ENCODE assay signal across 8 cellular contexts in the genomic region with DNA sequence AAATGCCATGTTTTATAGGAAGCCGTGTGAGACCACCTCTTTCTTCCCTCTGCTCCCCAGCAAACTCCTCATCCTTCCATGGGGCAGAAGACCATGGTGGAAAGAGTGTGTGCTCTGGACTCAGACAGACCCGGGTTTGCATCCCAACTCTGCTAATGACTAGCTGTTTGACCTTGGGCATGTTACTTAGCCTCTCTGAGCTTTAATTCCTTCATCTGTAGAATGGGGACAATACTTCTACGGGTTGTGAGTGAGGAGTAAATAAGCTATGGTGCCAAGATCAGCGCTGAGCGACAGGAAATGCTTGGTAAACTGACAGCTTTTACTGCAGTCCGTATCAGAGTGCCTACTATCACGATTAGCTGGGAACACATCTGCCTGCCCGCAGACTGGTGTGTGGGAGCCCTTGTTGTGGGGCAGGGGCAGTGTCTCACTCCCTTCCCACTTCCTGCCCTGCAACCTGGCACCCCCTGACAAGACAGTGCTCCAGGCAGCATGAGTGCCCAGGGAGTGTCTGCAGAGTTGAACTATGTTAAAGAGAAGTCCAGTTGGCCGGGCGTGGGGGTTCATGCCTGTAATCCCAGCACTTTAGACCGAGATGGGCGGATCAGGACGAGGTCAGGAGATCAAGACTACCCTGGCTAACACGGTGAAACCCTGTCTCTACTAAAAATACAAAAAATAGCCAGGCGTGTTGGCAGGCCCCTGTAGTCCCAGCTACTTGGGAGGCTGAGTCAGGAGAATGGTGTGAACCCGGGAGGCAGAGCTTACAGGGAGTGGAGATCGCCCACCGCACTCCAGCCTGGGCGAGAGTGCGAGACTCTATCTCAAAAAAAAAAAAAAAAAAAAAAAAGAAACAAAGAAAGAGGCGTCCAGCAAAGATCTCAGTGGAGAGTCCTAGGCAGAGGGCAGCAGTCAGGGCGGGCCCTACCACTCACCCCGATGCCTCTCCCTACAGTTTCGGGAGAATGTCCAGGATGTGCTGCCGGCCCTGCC. TPM values are rescaled to one million over a fixed set of nuclear protein-coding genes. Genes with fewer than 3 reads are reported as not detected.
DNase-seq lines count a peak whose midpoint lies in the region; ATAC-seq and TF ChIP-seq lines count a peak whose summit lies in the region.

No MANE protein-coding gene starts in this region.

- POLR2A ChIA-PET in activated CD4-positive, alpha-beta T cell treated with anti-CD3 and anti-CD28 coated beads, Interleukin-2, amount 10 ng/mL, durations not matched to agents 7 days and 5 days (lab: Charles Lee), result interaction anchor here (0.6 kb wide), 1 partner anchor 107 kb away, joined by 6 read pairs; no protein-coding TSS in a partner anchor
- POLR2A ChIA-PET in activated CD8-positive, alpha-beta T cell treated with anti-CD3 and anti-CD28 coated beads for 36 hours (lab: Charles Lee), result interaction anchor here (1.2 to 6.3 kb wide), 2 partner anchors 15 to 24 kb away, joined by 3 to 48 read pairs; a partner anchor contains a TSS

- H3K79me2 ChIP-seq in fibroblast of lung (ENCODE audit: control insufficient read depth, insufficient read depth, low read length), result peaks cover 22% of the 10 kb centered on the region

- peaks cover 11% of the 10 kb centered on the region for H3K4me1 ChIP-seq in fibroblast of lung (ENCODE audit: control insufficient read depth, extremely low read depth, insufficient read depth, low read length)
- peaks cover 35% of the 10 kb centered on the region for H3K4me1 ChIP-seq in vagina

- no peak overlapping the region for H2AFZ ChIP-seq in fibroblast of lung (ENCODE audit: low read length)

- CTCF ChIA-PET in activated CD4-positive, alpha-beta T cell treated with anti-CD3 and anti-CD28 coated beads, Interleukin-2, amount 10 ng/mL, durations not matched to agents 7 days and 5 days (lab: Charles Lee), result interaction anchor here (0.6 to 5.4 kb wide), 10 partner anchors 9 to 794 kb away, joined by 3 to 36 read pairs (median 6); a partner anchor contains a TSS
- CTCF ChIA-PET in activated CD8-positive, alpha-beta T cell treated with anti-CD3 and anti-CD28 coated beads for 36 hours (lab: Charles Lee), result interaction anchor here (1.5 to 21.0 kb wide), 4 partner anchors 13 to 107 kb away, joined by 3 to 472 read pairs (median 14); a partner anchor contains a TSS

- peak overlapping the region; percentile 72 for H3K4me3 Mint-ChIP-seq in activated CD4-positive, alpha-beta T cell treated with anti-CD3 and anti-CD28 coated beads, Interleukin-2, amount 10 ng/mL, durations not matched to agents 7 days and 5 days
- H3K4me3 Mint-ChIP-seq in activated CD8-positive, alpha-beta T cell treated with anti-CD3 and anti-CD28 coated beads for 36 hours, result peak overlapping the region; percentile 85

- DNase-seq in activated CD4-positive, alpha-beta T cell treated with anti-CD3 and anti-CD28 coated beads, Interleukin-2, amount 10 ng/mL, durations not matched to agents 7 days and 5 days, result no peak
- DNase-seq in activated CD4-positive, alpha-beta T cell treated with anti-CD3 and anti-CD28 coated beads, Interleukin-2, amount 50 U/mL, for 4 hours, result no peak
- DNase-seq in activated CD8-positive, alpha-beta T cell treated with anti-CD3 and anti-CD28 coated beads for 36 hours, result peak; percentile 40
- DNase-seq in fibroblast of lung (ENCODE audit: low read depth in 2 of 2) (no peak), superior temporal gyrus (ENCODE audit: extremely low spot score) (peak; percentile 37), vagina (ENCODE audit: extremely low spot score in 2 of 2) (no peak)

- peaks cover 3% of the 10 kb centered on the region for H3K36me3 Mint-ChIP-seq in activated CD4-positive, alpha-beta T cell treated with anti-CD3 and anti-CD28 coated beads, Interleukin-2, amount 10 ng/mL, durations not matched to agents 7 days and 5 days (ENCODE audit: low read depth)
- H3K36me3 Mint-ChIP-seq in activated CD8-positive, alpha-beta T cell treated with anti-CD3 and anti-CD28 coated beads for 36 hours (ENCODE audit: low read depth), result peaks cover 11% of the 10 kb centered on the region

- no peak overlapping the region for H3K27ac ChIP-seq in fibroblast of lung (ENCODE audit: insufficient read depth, low read length)
- no peak overlapping the region for H3K27ac ChIP-seq in vagina

- no peaks in the 10 kb centered on the region for H3K9me3 ChIP-seq in fibroblast of lung (ENCODE audit: control insufficient read depth, insufficient read depth, low read depth, low read length)
- H3K9me3 ChIP-seq in vagina, result no peaks in the 10 kb centered on the region

- no peak for TF ChIP-seq POLR2A in vagina (IDR thresholded peaks at IDR 0.05)

- peak overlapping the region; percentile 64 for H3K27ac Mint-ChIP-seq in activated CD4-positive, alpha-beta T cell treated with anti-CD3 and anti-CD28 coated beads, Interleukin-2, amount 10 ng/mL, durations not matched to agents 7 days and 5 days
- H3K27ac Mint-ChIP-seq in activated CD8-positive, alpha-beta T cell treated with anti-CD3 and anti-CD28 coated beads for 36 hours, result no peak overlapping the region

- H3K4me3 ChIP-seq in fibroblast of lung (replicated peaks in 1 of 4; ENCODE audit: control extremely low read depth in 1 of 4, insufficient read depth in 1 of 4, low read depth in 3 of 4, low read length in 4 of 4), result peak overlapping the region in 3 of 4 experiments; percentile 19 to 77 (median 76)
- H3K4me3 ChIP-seq in vagina, result no peak overlapping the region

- no peak overlapping the region for H3K9ac ChIP-seq in fibroblast of lung (ENCODE audit: insufficient read depth, low read length)

- no peaks in the 10 kb centered on the region for H3K9me3 Mint-ChIP-seq in activated CD4-positive, alpha-beta T cell treated with anti-CD3 and anti-CD28 coated beads, Interleukin-2, amount 10 ng/mL, durations not matched to agents 7 days and 5 days
- no peaks in the 10 kb centered on the region for H3K9me3 Mint-ChIP-seq in activated CD8-positive, alpha-beta T cell treated with anti-CD3 and anti-CD28 coated beads for 36 hours

- H3K36me3 ChIP-seq in fibroblast of lung (ENCODE audit: control insufficient read depth, insufficient read depth, low read length) (peaks cover 1% of the 10 kb centered on the region), vagina (no peaks in the 10 kb centered on the region)

- intact Hi-C loops in activated CD8-positive, alpha-beta T cell treated with anti-CD3 and anti-CD28 coated beads for 36 hours (cut with micrococcal nuclease), result no loop called here
- intact Hi-C loops in vagina (cut with DNase I), result no loop called here

- H3K4me1 Mint-ChIP-seq in activated CD4-positive, alpha-beta T cell treated with anti-CD3 and anti-CD28 coated beads, Interleukin-2, amount 10 ng/mL, durations not matched to agents 7 days and 5 days, result peaks cover 33% of the 10 kb centered on the region
- H3K4me1 Mint-ChIP-seq in activated CD8-positive, alpha-beta T cell treated with anti-CD3 and anti-CD28 coated beads for 36 hours (ENCODE audit: low read depth), result peaks cover 35% of the 10 kb centered on the region

- TF ChIP-seq CTCF in activated CD8-positive, alpha-beta T cell treated with anti-CD3 and anti-CD28 coated beads for 36 hours (IDR thresholded peaks at IDR 0.05), result no peak
- no peak for TF ChIP-seq CTCF in fibroblast of lung (conservative IDR thresholded peaks at IDR 0.05 in 1 of 2, IDR thresholded peaks at IDR 0.05 in 1 of 2; ENCODE audit: low read depth in 1 of 2, low read length in 2 of 2)
- TF ChIP-seq CTCF in vagina (IDR thresholded peaks at IDR 0.05), result no peak

- peak overlapping the region; percentile 69 for H3K4me2 ChIP-seq in fibroblast of lung (ENCODE audit: extremely low read depth, insufficient read depth, low read length)

- no peaks in the 10 kb centered on the region for H3K27me3 ChIP-seq in fibroblast of lung (ENCODE audit: control insufficient read depth, insufficient read depth, low read length)
- no peaks in the 10 kb centered on the region for H3K27me3 ChIP-seq in vagina

- ATAC-seq in activated CD8-positive, alpha-beta T cell treated with anti-CD3 and anti-CD28 coated beads for 36 hours, result peak; percentile 27
- ATAC-seq in esophagus mucosa (no peak), HG02678 (IDR thresholded peaks at IDR 0.05; ENCODE audit: unreplicated experiment) (no peak)

- no peaks in the 10 kb centered on the region for H3K27me3 Mint-ChIP-seq in activated CD4-positive, alpha-beta T cell treated with anti-CD3 and anti-CD28 coated beads, Interleukin-2, amount 10 ng/mL, durations not matched to agents 7 days and 5 days
- H3K27me3 Mint-ChIP-seq in activated CD8-positive, alpha-beta T cell treated with anti-CD3 and anti-CD28 coated beads for 36 hours, result no peaks in the 10 kb centered on the region

- no peaks in the 10 kb centered on the region for H4K20me1 ChIP-seq in fibroblast of lung (ENCODE audit: control insufficient read depth, extremely low read depth, insufficient read depth, low read length)

RNA-seq across cellular contexts. Expression of a gene that starts 2.2 kb away (rescaled TPM):
- total RNA-seq in activated CD4-positive, alpha-beta T cell treated with anti-CD3 and anti-CD28 coated beads, Interleukin-2, amount 10 ng/mL, durations not matched to agents 7 days and 5 days, result 10 to 100 TPM in 1 of 2 experiments, 1 to 10 TPM in 1; 7.6 to 10.5 TPM
- total RNA-seq in activated CD8-positive, alpha-beta T cell treated with anti-CD3 and anti-CD28 coated beads for 36 hours, result 10 to 100 TPM; 15.1 to 15.4 TPM
- total RNA-seq in fibroblast of lung, result 4.9 and 5.8 TPM in 2 replicates
- 10.2 and 17.3 TPM in 2 replicates for polyA plus RNA-seq in fibroblast of lung
- polyA plus RNA-seq in fibroblast of lung (2012), result 8.3 and 18.7 TPM in 2 replicates
- 10.9 and 68.9 TPM in 2 replicates for polyA minus RNA-seq in fibroblast of lung (ENCODE audit: low replicate concordance)
- total RNA-seq in vagina, result 20.6 TPM
- total RNA-seq in esophagus mucosa, result 19.9 TPM

RNA-seq across cellular contexts. Expression of a gene that starts 11.8 kb away (rescaled TPM):
- 1 to 10 TPM; 9.8 to 9.9 TPM for total RNA-seq in activated CD4-positive, alpha-beta T cell treated with anti-CD3 and anti-CD28 coated beads, Interleukin-2, amount 10 ng/mL, durations not matched to agents 7 days and 5 days
- 1 to 10 TPM; 7.1 to 7.2 TPM for total RNA-seq in activated CD8-positive, alpha-beta T cell treated with anti-CD3 and anti-CD28 coated beads for 36 hours
- total RNA-seq in fibroblast of lung, result 20.3 and 30.2 TPM in 2 replicates
- 4.2 and 5.3 TPM in 2 replicates for polyA plus RNA-seq in fibroblast of lung
- 9.4 and 10.3 TPM in 2 replicates for polyA plus RNA-seq in fibroblast of lung (2012)
- 15.7 and 19.7 TPM in 2 replicates for polyA minus RNA-seq in fibroblast of lung (ENCODE audit: low replicate concordance)
- 17.4 TPM for total RNA-seq in vagina
- total RNA-seq in esophagus mucosa, result 4.8 TPM

RNA-seq across cellular contexts. Expression of a gene that starts 26.6 kb away (rescaled TPM):
- 10 to 100 TPM; 34.5 to 40.0 TPM for total RNA-seq in activated CD4-positive, alpha-beta T cell treated with anti-CD3 and anti-CD28 coated beads, Interleukin-2, amount 10 ng/mL, durations not matched to agents 7 days and 5 days
- 10 to 100 TPM; 89.8 to 93.8 TPM for total RNA-seq in activated CD8-positive, alpha-beta T cell treated with anti-CD3 and anti-CD28 coated beads for 36 hours
- total RNA-seq in fibroblast of lung, result 2.5 and 4.6 TPM in 2 replicates
- polyA plus RNA-seq in fibroblast of lung, result 3.8 and 5.8 TPM in 2 replicates
- polyA plus RNA-seq in fibroblast of lung (2012), result 4.8 and 9.4 TPM in 2 replicates
- 1.1 and 8.5 TPM in 2 replicates for polyA minus RNA-seq in fibroblast of lung (ENCODE audit: low replicate concordance)
- 21.1 TPM for total RNA-seq in vagina
- total RNA-seq in esophagus mucosa, result 14.1 TPM

RNA-seq across cellular contexts. Expression of a gene that starts 42.2 kb away (rescaled TPM):
- total RNA-seq in activated CD4-positive, alpha-beta T cell treated with anti-CD3 and anti-CD28 coated beads, Interleukin-2, amount 10 ng/mL, durations not matched to agents 7 days and 5 days, result 1 to 10 TPM; 3.5 to 4.3 TPM
- total RNA-seq in activated CD8-positive, alpha-beta T cell treated with anti-CD3 and anti-CD28 coated beads for 36 hours, result 1 to 10 TPM; 2.2 to 2.4 TPM
- total RNA-seq in fibroblast of lung, result 1.0 and 1.5 TPM in 2 replicates
- 0.77 and 1.1 TPM in 2 replicates for polyA plus RNA-seq in fibroblast of lung
- 0.91 and 1.6 TPM in 2 replicates for polyA plus RNA-seq in fibroblast of lung (2012)
- polyA minus RNA-seq in fibroblast of lung (ENCODE audit: low replicate concordance), result 0.15 and 0.43 TPM in 2 replicates
- total RNA-seq in vagina, result 4.2 TPM
- 1.2 TPM for total RNA-seq in esophagus mucosa

RNA-seq across cellular contexts. Expression of a gene that starts 42.3 kb away (rescaled TPM):
- total RNA-seq in activated CD4-positive, alpha-beta T cell treated with anti-CD3 and anti-CD28 coated beads, Interleukin-2, amount 10 ng/mL, durations not matched to agents 7 days and 5 days, result 100 to 1,000 TPM; 247 to 279 TPM
- total RNA-seq in activated CD8-positive, alpha-beta T cell treated with anti-CD3 and anti-CD28 coated beads for 36 hours, result 100 to 1,000 TPM; 252 to 262 TPM
- 10.8 and 17.0 TPM in 2 replicates for total RNA-seq in fibroblast of lung
- 22.9 and 45.9 TPM in 2 replicates for polyA plus RNA-seq in fibroblast of lung
- polyA plus RNA-seq in fibroblast of lung (2012), result 54.0 and 92.7 TPM in 2 replicates
- polyA minus RNA-seq in fibroblast of lung (ENCODE audit: low replicate concordance), result 363 and 681 TPM in 2 replicates
- 78.3 TPM for total RNA-seq in vagina
- total RNA-seq in esophagus mucosa, result 111 TPM

Comparison
In these comparisons a context has a peak if more than half of its experiments do, and no peak if none do; other contexts are left out.
1. DNase-seq: peak in activated CD8-positive, alpha-beta T cell treated with anti-CD3 and anti-CD28 coated beads for 36 hours (single experiment) and superior temporal gyrus (single experiment); none in activated CD4-positive, alpha-beta T cell treated with anti-CD3 and anti-CD28 coated beads, Interleukin-2, amount 10 ng/mL, durations not matched to agents 7 days and 5 days (single experiment), activated CD4-positive, alpha-beta T cell treated with anti-CD3 and anti-CD28 coated beads, Interleukin-2, amount 50 U/mL, for 4 hours (0 of 2), fibroblast of lung (0 of 2) and vagina (0 of 2).
2. H3K4me3 ChIP-seq: peak in fibroblast of lung (3 of 4); none in vagina (0 of 2).